31 cellular contexts compared by ENCODE assay signal in genomic region chr6:8527818-8528217, GRCh38.
"Had no signal": no experiment of that assay in that cellular context is flagged by ENCODE, and none has a peak within 500 bp of the region (broad histone marks: within the 10 kb centered on the region; RNA-seq: fewer than 3 reads in every experiment).

No MANE protein-coding gene starts in this region.

- H3K9me3 ChIP-seq: SJCRH30 had no signal

- ATAC-seq: K562, Panc1, Right ventricle myocardium inferior, SK-N-SH treated with all-trans-retinoic acid at 6 μM for 48 hours had no signal

- H3K27ac ChIP-seq: PC-9, RWPE1, SJCRH30, SK-N-MC had no signal

- H2AFZ ChIP-seq: PC-9 had no signal

- FAIRE-seq: K562, RCC 7860 had no signal

- H3K27me3 ChIP-seq: SJCRH30 had no signal

- DNase-seq: KG1, MM.1S, MV-4-11, NCI-H1092, NCI-H1105, NCI-H1417 treated with DMSO at 0.1 percent for 48 hours, NCI-H1436 treated with DMSO at 0.1 percent for 48 hours, NCI-H1694 treated with DMSO at 0.1 percent for 48 hours, NCI-H187 treated with DMSO at 0.1 percent for 48 hours, NCI-H2029, NCI-H2081, NCI-H2171 treated with DMSO at 0.1 percent for 48 hours, NCI-H2227 treated with DMSO at 0.1 percent for 48 hours, NCI-H446 treated with DMSO at 0.1 percent for 48 hours, NCI-H510A, NCI-H524, NCI-H526, NCI-H69, NCI-H748 treated with DMSO at 0.1 percent for 48 hours, NCI-H82, PC-9, SHP77, SIG-M5, SJCRH30 had no signal

- H3K36me3 ChIP-seq: SJCRH30 had no signal

- H3K4me2 ChIP-seq: PC-9 had no signal

- H3K4me3 ChIP-seq: K562, PC-9, SJCRH30, SK-N-MC had no signal
